In genomic region chr7:151987748-151988529, GRCh38 we compare ENCODE assay signal across 18 cellular contexts. TPM values are rescaled to one million over a fixed set of nuclear protein-coding genes. Genes with fewer than 3 reads are reported as not detected.
DNase-seq lines count a peak whose midpoint lies in the region; ATAC-seq and TF ChIP-seq lines count a peak whose summit lies in the region.
"Had no signal": no experiment of that assay in that cellular context is flagged by ENCODE, and none has a peak within 500 bp of the region (broad histone marks: within the 10 kb centered on the region; RNA-seq: fewer than 3 reads in every experiment).

No MANE protein-coding gene starts in this region.

- intact Hi-C loops in Right ventricle myocardium superior (cut with DNase I) (no loop called here), posterior cingulate gyrus (cut with DNase I) (no loop called here), PC-9 (cut with micrococcal nuclease; ENCODE audit: unreplicated experiment) (loop anchor here (5.0 kb wide), 1 partner anchor 46 kb away; no protein-coding TSS in a partner anchor)

- no peaks in the 10 kb centered on the region for H3K36me3 Mint-ChIP-seq in T-helper 2 cell treated with Interferon-gamma antibody and Interleukin-4, amounts not matched to agents 5 μg/mL and 100 μg/mL, for 36 hours (ENCODE audit: low read depth)
- H3K36me3 Mint-ChIP-seq: activated naive CD8-positive, alpha-beta T cell treated with anti-CD3 and anti-CD28 coated beads for 36 hours; stimulated activated naive B cell treated with anti-CD40 and anti-IgM and Interleukin-4, amounts not matched to agents 10 μg/mL and 1 μg/mL and 100 μg/mL, for 72 hours had no signal

- no peaks in the 10 kb centered on the region for H3K9me3 Mint-ChIP-seq in T-helper 2 cell treated with Interferon-gamma antibody and Interleukin-4, amounts not matched to agents 5 μg/mL and 100 μg/mL, for 36 hours
- H3K9me3 Mint-ChIP-seq: activated naive CD8-positive, alpha-beta T cell treated with anti-CD3 and anti-CD28 coated beads for 36 hours; stimulated activated naive B cell treated with anti-CD40 and anti-IgM and Interleukin-4, amounts not matched to agents 10 μg/mL and 1 μg/mL and 100 μg/mL, for 72 hours had no signal

- BruUV-seq in PC-9 (replicated peaks; lab: Mats Ljungman, UMichigan) = no TSS peak

- H3K27me3 ChIP-seq in adipocyte (replicated peaks; ENCODE audit: control insufficient read depth, insufficient read depth, low read length) (peaks cover 11% of the 10 kb centered on the region), PC-9 (ENCODE audit: insufficient read depth, low read depth) (peaks cover 23% of the 10 kb centered on the region)

- POLR2A ChIA-PET in PC-9 (lab: Charles Lee; ENCODE audit: unreplicated experiment) = no interaction called here

- H3K4me1 Mint-ChIP-seq in T-helper 2 cell treated with Interferon-gamma antibody and Interleukin-4, amounts not matched to agents 5 μg/mL and 100 μg/mL, for 36 hours (ENCODE audit: low read depth) = peaks cover 2% of the 10 kb centered on the region

- no peak overlapping the region for H3K27ac ChIP-seq in PC-9
- H3K27ac ChIP-seq: C4-2B had no signal

- CTCF ChIA-PET in PC-9 (lab: Charles Lee) = no interaction called here

- no peaks in the 10 kb centered on the region for H3F3A ChIP-seq in PC-9 (ENCODE audit: insufficient read depth, low read depth)

- no peak overlapping the region for H2AFZ ChIP-seq in PC-9

- no peaks in the 10 kb centered on the region for H4K20me1 ChIP-seq in PC-9 (ENCODE audit: insufficient read depth)

- H3K36me3 ChIP-seq in adipocyte (ENCODE audit: control insufficient read depth, insufficient read depth, low read length, severe bottlenecking) (no peaks in the 10 kb centered on the region), PC-9 (ENCODE audit: low read depth) (no peaks in the 10 kb centered on the region)

- ATAC-seq in Right ventricle myocardium superior (ENCODE audit: poor library complexity) (peak; percentile 77), HG03378 (IDR thresholded peaks at IDR 0.05; ENCODE audit: unreplicated experiment) (no peak)
- ATAC-seq: activated CD4-positive, CD25-positive, alpha-beta regulatory T cell treated with anti-CD3 and anti-CD28 coated beads, Interleukin-2, amount 50 U/mL, for 24 hours had no signal

- H3K4me2 ChIP-seq in PC-9 = no peak overlapping the region

- no peak overlapping the region for H3K4me3 Mint-ChIP-seq in T-helper 2 cell treated with Interferon-gamma antibody and Interleukin-4, amounts not matched to agents 5 μg/mL and 100 μg/mL, for 36 hours
- H3K4me3 Mint-ChIP-seq: activated naive CD8-positive, alpha-beta T cell treated with anti-CD3 and anti-CD28 coated beads for 36 hours; stimulated activated naive B cell treated with anti-CD40 and anti-IgM and Interleukin-4, amounts not matched to agents 10 μg/mL and 1 μg/mL and 100 μg/mL, for 72 hours had no signal

- DNase-seq in ELR (ENCODE audit: low read depth) (peak; percentile 22), adipocyte (ENCODE audit: low read depth) (peak; percentile 8), Right ventricle myocardium superior (peak; percentile 72), posterior cingulate gyrus (peak in 8 of 10 donors; percentile 36 to 93 (median 60)), PC-9 (no peak)
- DNase-seq in activated CD4-positive, CD25-positive, alpha-beta regulatory T cell treated with anti-CD3 and anti-CD28 coated beads, Interleukin-2, amount 50 U/mL, for 72 hours = no peak
- DNase-seq in T-helper 2 cell treated with Interferon-gamma antibody and Interleukin-4, amounts not matched to agents 5 μg/mL and 100 μg/mL, for 36 hours (ENCODE audit: low spot score) = no peak
- DNase-seq: activated naive CD8-positive, alpha-beta T cell treated with anti-CD3 and anti-CD28 coated beads for 36 hours; activated T-cell treated with anti-CD3 and anti-CD28 coated beads for 4 hours; cortex of kidney; DND-41; NCI-H1092; stimulated activated CD4-positive, alpha-beta T cell treated with anti-CD3 and anti-CD28 coated beads, Interleukin-4, amount 100 ng/mL, for 24 hours; stimulated activated naive B cell treated with anti-CD40 and anti-IgM and Interleukin-4, amounts not matched to agents 10 μg/mL and 1 μg/mL and 100 μg/mL, for 72 hours had no signal

- H3K79me2 ChIP-seq in PC-9 (ENCODE audit: low read depth) = no peaks in the 10 kb centered on the region

- H3K27ac Mint-ChIP-seq in T-helper 2 cell treated with Interferon-gamma antibody and Interleukin-4, amounts not matched to agents 5 μg/mL and 100 μg/mL, for 36 hours = no peak overlapping the region
- H3K27ac Mint-ChIP-seq: activated naive CD8-positive, alpha-beta T cell treated with anti-CD3 and anti-CD28 coated beads for 36 hours; stimulated activated naive B cell treated with anti-CD40 and anti-IgM and Interleukin-4, amounts not matched to agents 10 μg/mL and 1 μg/mL and 100 μg/mL, for 72 hours had no signal

- H3K4me1 ChIP-seq in adipocyte (ENCODE audit: control insufficient read depth, insufficient read depth, low read length) (peaks cover 12% of the 10 kb centered on the region), PC-9 (replicated peaks; ENCODE audit: insufficient read depth) (no peaks in the 10 kb centered on the region)

- no peak overlapping the region for H3K9ac ChIP-seq in adipocyte (ENCODE audit: low read length)

- H3K9me2 ChIP-seq in PC-9 (ENCODE audit: insufficient read depth) = no peaks in the 10 kb centered on the region

- H3K27me3 Mint-ChIP-seq in T-helper 2 cell treated with Interferon-gamma antibody and Interleukin-4, amounts not matched to agents 5 μg/mL and 100 μg/mL, for 36 hours (ENCODE audit: low read depth) = peaks cover 22% of the 10 kb centered on the region

- TF ChIP-seq CTCF in PC-9 (conservative IDR thresholded peaks at IDR 0.05) = no peak

- H3K4me3 ChIP-seq in adipocyte (ENCODE audit: low read length) = no peak overlapping the region
- H3K4me3 ChIP-seq in PC-9 = no peak overlapping the region

- H3K9me3 ChIP-seq in adipocyte (ENCODE audit: control insufficient read depth, low read length) (no peaks in the 10 kb centered on the region), PC-9 (ENCODE audit: insufficient read depth, low read depth) (no peaks in the 10 kb centered on the region)

RNA-seq across cellular contexts. Expression of gene GALNTL5, which starts 31.7 kb away (rescaled TPM):
- total RNA-seq in Right ventricle myocardium superior (not detected), PC-9 (2021) (not detected in 2 replicates)
- total RNA-seq: activated naive CD8-positive, alpha-beta T cell treated with anti-CD3 and anti-CD28 coated beads for 36 hours; mucosa of gallbladder had no signal

RNA-seq across cellular contexts. Expression of gene GALNT11, which starts 37.5 kb away (rescaled TPM):
- total RNA-seq in Right ventricle myocardium superior (19.7 TPM), PC-9 (2021) (26.3 and 28.8 TPM in 2 replicates)

Comparison
In these comparisons a context has a peak if more than half of its experiments do, and no peak if none do; other contexts are left out.
1. DNase-seq: peak in ELR (single experiment), adipocyte (single experiment), Right ventricle myocardium superior (single experiment) and posterior cingulate gyrus (8 of 10); none in activated CD4-positive, CD25-positive, alpha-beta regulatory T cell treated with anti-CD3 and anti-CD28 coated beads, Interleukin-2, amount 50 U/mL, for 72 hours (single experiment), PC-9 (0 of 2) and T-helper 2 cell treated with Interferon-gamma antibody and Interleukin-4, amounts not matched to agents 5 μg/mL and 100 μg/mL, for 36 hours (single experiment).